ENCODE assay signal across 9 cellular contexts in genomic region chr6:143058987-143059386, GRCh38. TPM values are rescaled to one million over a fixed set of nuclear protein-coding genes. Genes with fewer than 3 reads are reported as not detected.
DNase-seq lines count a peak whose midpoint lies in the region; ATAC-seq lines count a peak whose summit lies in the region.
"Had no signal": no experiment of that assay in that cellular context is flagged by ENCODE, and none has a peak within 500 bp of the region (broad histone marks: within the 10 kb centered on the region; RNA-seq: fewer than 3 reads in every experiment).

No MANE protein-coding gene starts in this region.

- H3K9ac ChIP-seq in endocrine pancreas (ENCODE audit: control insufficient read depth, insufficient read depth, low read length) = no peak overlapping the region

- ATAC-seq in activated T-cell treated with anti-CD3 and anti-CD28 coated beads, Interleukin-2, amount 50 U/mL, for 72 hours (replicated peaks in 1 of 2) = no peak
- ATAC-seq in HG03095 (IDR thresholded peaks at IDR 0.05; ENCODE audit: unreplicated experiment) (no peak), HG02885 (IDR thresholded peaks at IDR 0.05; ENCODE audit: poor library complexity, unreplicated experiment) (no peak), HG03460 (IDR thresholded peaks at IDR 0.05; ENCODE audit: unreplicated experiment) (no peak)

- peaks cover 11% of the 10 kb centered on the region for H3K4me1 ChIP-seq in endocrine pancreas (ENCODE audit: control insufficient read depth, insufficient read depth, low read length)

- H3K36me3 ChIP-seq in endocrine pancreas (ENCODE audit: control insufficient read depth, insufficient read depth, low read length) = no peaks in the 10 kb centered on the region

- H3K27me3 Mint-ChIP-seq in activated T-cell treated with anti-CD3 and anti-CD28 coated beads, Interleukin-2, amount 50 U/mL, for 72 hours (ENCODE audit: low read depth) = no peaks in the 10 kb centered on the region

- DNase-seq in activated T-cell treated with anti-CD3 and anti-CD28 coated beads, Interleukin-2, amount 50 U/mL, for 72 hours = no peak
- no peak for DNase-seq in activated T-cell treated with anti-CD3 and anti-CD28 coated beads, Interleukin-2, amount 50 U/mL, for 48 hours
- DNase-seq in OCI-M1 (lab: John Stamatoyannopoulos, UW) (peak; percentile 71), retina (peak; percentile 3)
- DNase-seq: activated CD8-positive, alpha-beta memory T cell treated with anti-CD3 and anti-CD28 coated beads for 24 hours had no signal

- peaks cover 3 to 6% of the 10 kb centered on the region in 2 donors for H3K36me3 Mint-ChIP-seq in activated T-cell treated with anti-CD3 and anti-CD28 coated beads, Interleukin-2, amount 50 U/mL, for 72 hours (ENCODE audit: insufficient read depth in 2 of 2)

- H3K9me3 ChIP-seq in endocrine pancreas (ENCODE audit: control insufficient read depth, low read length) = no peaks in the 10 kb centered on the region

- H3K27ac Mint-ChIP-seq in activated T-cell treated with anti-CD3 and anti-CD28 coated beads, Interleukin-2, amount 50 U/mL, for 72 hours = peak overlapping the region; percentile 34

- peak overlapping the region; percentile 96 for H3K4me3 Mint-ChIP-seq in activated T-cell treated with anti-CD3 and anti-CD28 coated beads, Interleukin-2, amount 50 U/mL, for 72 hours

- H3K4me3 ChIP-seq in endocrine pancreas (ENCODE audit: control insufficient read depth, insufficient read depth, low read length) = peak overlapping the region; percentile 95

- H3K9me3 Mint-ChIP-seq in activated T-cell treated with anti-CD3 and anti-CD28 coated beads, Interleukin-2, amount 50 U/mL, for 72 hours = no peaks in the 10 kb centered on the region

- H3K27me3 ChIP-seq in endocrine pancreas (ENCODE audit: control insufficient read depth, insufficient read depth, low read length) = no peaks in the 10 kb centered on the region

- H3K4me1 Mint-ChIP-seq in activated T-cell treated with anti-CD3 and anti-CD28 coated beads, Interleukin-2, amount 50 U/mL, for 72 hours (ENCODE audit: low read depth) = peaks cover 39% of the 10 kb centered on the region

RNA-seq across cellular contexts. Expression of gene AIG1, which starts 1.7 kb away (rescaled TPM):
- 10 to 100 TPM; 23.8 to 28.2 TPM for total RNA-seq in activated T-cell treated with anti-CD3 and anti-CD28 coated beads, Interleukin-2, amount 50 U/mL, for 72 hours

Comparison
In these comparisons a context has a peak if more than half of its experiments do, and no peak if none do; other contexts are left out.
1. DNase-seq: peak in OCI-M1 (single experiment) and retina (single experiment); none in activated T-cell treated with anti-CD3 and anti-CD28 coated beads, Interleukin-2, amount 50 U/mL, for 72 hours (0 of 2) and activated T-cell treated with anti-CD3 and anti-CD28 coated beads, Interleukin-2, amount 50 U/mL, for 48 hours (0 of 2).